24 cellular contexts compared by ENCODE assay signal in the genomic region with DNA sequence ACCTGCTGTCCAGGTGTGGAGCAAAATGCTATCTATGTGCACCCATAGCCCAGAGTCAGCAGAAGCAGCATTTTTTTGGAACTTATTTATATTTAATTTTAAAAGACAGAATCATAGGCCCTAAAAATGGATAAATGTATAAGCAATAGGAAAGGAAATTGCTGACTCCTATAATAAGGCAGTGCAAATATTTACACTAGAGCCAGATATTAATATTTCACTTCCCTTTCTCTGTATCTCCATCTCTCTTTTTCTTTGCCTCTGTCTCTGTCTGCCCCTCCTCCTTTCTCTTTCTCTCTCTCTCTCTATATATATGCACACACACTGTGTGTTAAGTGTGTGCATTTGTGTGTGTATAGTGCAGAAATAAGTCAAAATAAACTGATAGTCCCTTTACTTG.
DNase-seq lines count a peak whose midpoint lies in the region; ATAC-seq, FAIRE-seq and TF ChIP-seq lines count a peak whose summit lies in the region.
"Had no signal": no experiment of that assay in that cellular context is flagged by ENCODE, and none has a peak within 500 bp of the region (broad histone marks: within the 10 kb centered on the region; RNA-seq: fewer than 3 reads in every experiment).

No MANE protein-coding gene starts in this region.

- in situ Hi-C loops in HepG2 (cut with HindIII; ENCODE audit: extremely low pct_ligation_motif_present, low pct_unique_long_range_greater_than_20kb): no loop called here

- no TSS peak for BruUV-seq in HepG2 (replicated peaks; lab: Mats Ljungman, UMichigan)

- H3K79me2 ChIP-seq in HepG2 (ENCODE audit: insufficient read depth, low read length) (no peaks in the 10 kb centered on the region), OCI-LY1 (ENCODE audit: insufficient read depth, low read length) (no peaks in the 10 kb centered on the region)

- H3K4me1 ChIP-seq in HepG2 (ENCODE audit: insufficient read depth, low read length): no peaks in the 10 kb centered on the region
- no peaks in the 10 kb centered on the region for H3K4me1 ChIP-seq in right lobe of liver
- H3K4me1 ChIP-seq in OCI-LY1 (ENCODE audit: insufficient read depth, low read length, severe bottlenecking): peaks cover 96% of the 10 kb centered on the region
- H3K4me1 ChIP-seq in body of pancreas: no peaks in the 10 kb centered on the region
- H3K4me1 ChIP-seq: BLaER1 had no signal

- TF ChIP-seq EP300 in HepG2 (IDR thresholded peaks at IDR 0.05; ENCODE audit: low read depth in 2 of 2, low read length in 2 of 2) (no peak), HepG2 (CRISPR knock-in tag; IDR thresholded peaks at IDR 0.05; ENCODE audit: borderline replicate concordance) (no peak)

- no peak for TF ChIP-seq RAD21 in HepG2 (CRISPR knock-in tag; IDR thresholded peaks at IDR 0.05)

- H3K9me3 ChIP-seq in HepG2 (ENCODE audit: low read length) (peaks cover 29% of the 10 kb centered on the region; the same call in 1 of the 2 replicates), right lobe of liver (no peaks in the 10 kb centered on the region), OCI-LY1 (ENCODE audit: low read length) (no peaks in the 10 kb centered on the region), body of pancreas (no peaks in the 10 kb centered on the region)
- H3K9me3 ChIP-seq: BLaER1 had no signal

- H3K36me3 ChIP-seq in HepG2 (replicated peaks in 1 of 2; ENCODE audit: control insufficient read depth in 1 of 2, insufficient read depth in 2 of 2, low read length in 2 of 2) (no peaks in the 10 kb centered on the region), right lobe of liver (no peaks in the 10 kb centered on the region), OCI-LY1 (ENCODE audit: insufficient read depth, low read length) (no peaks in the 10 kb centered on the region), body of pancreas (replicated peaks in 1 of 2; ENCODE audit: insufficient read depth in 1 of 2, low read depth in 2 of 2) (no peaks in the 10 kb centered on the region)
- H3K36me3 ChIP-seq: BLaER1 had no signal

- H3K27me3 ChIP-seq in HepG2 (ENCODE audit: control insufficient read depth in 1 of 2, insufficient read depth in 2 of 2, low read length in 2 of 2): no peaks in the 10 kb centered on the region
- H3K27me3 ChIP-seq in right lobe of liver: no peaks in the 10 kb centered on the region
- H3K27me3 ChIP-seq in OCI-LY1 (ENCODE audit: insufficient read depth, low read length): no peaks in the 10 kb centered on the region
- no peaks in the 10 kb centered on the region for H3K27me3 ChIP-seq in body of pancreas
- H3K27me3 ChIP-seq: BLaER1 had no signal

- CTCF ChIA-PET in HepG2 (lab: Yijun Ruan, JAX; ENCODE audit: low intra/inter-chr PET ratio, low total read pairs): no interaction called here

- H3K4me3 ChIP-seq in HepG2 (replicated peaks in 1 of 3; ENCODE audit: insufficient read depth in 1 of 3, low read depth in 2 of 3, low read length in 3 of 3) (no peak overlapping the region), right lobe of liver (no peak overlapping the region), OCI-LY1 (ENCODE audit: low read depth, low read length, poor library complexity, severe bottlenecking) (no peak overlapping the region), body of pancreas (no peak overlapping the region)
- H3K4me3 ChIP-seq: BLaER1, GM23338, SK-N-MC had no signal

- no peaks in the 10 kb centered on the region for H3K9me2 ChIP-seq in OCI-LY1 (ENCODE audit: low read depth, low read length)

- FAIRE-seq in HepG2 (lab: Jason Lieb, UNC): no peak
- FAIRE-seq in islet of Langerhans (lab: Jason Lieb, UNC): peak; percentile 30
- FAIRE-seq: D721Med, G401.6, RCC 7860 had no signal

- TF ChIP-seq CTCF in HepG2 (CRISPR knock-in tag; IDR thresholded peaks at IDR 0.05): no peak
- TF ChIP-seq CTCF in right lobe of liver (IDR thresholded peaks at IDR 0.05): no peak
- TF ChIP-seq CTCF in OCI-LY1 (IDR thresholded peaks at IDR 0.05; ENCODE audit: low read length): no peak
- no peak for TF ChIP-seq CTCF in body of pancreas (IDR thresholded peaks at IDR 0.05)

- DNase-seq in HepG2 (ENCODE audit: low spot score) (no peak), right lobe of liver (no peak), body of pancreas (no peak)
- no peak for DNase-seq in activated CD4-positive, alpha-beta T cell treated with anti-CD3 and anti-CD28 coated beads, Interleukin-2, amount 50 U/mL, for 48 hours
- DNase-seq: CD4-positive, alpha-beta T cell; HCEC 1CT; Karpas-422; NCI-H1436; NCI-H1930; NCI-H2107; NCI-H446 treated with DMSO at 0.1 percent for 48 hours; NCI-H526 treated with DMSO at 0.1 percent for 48 hours; SIG-M5; SW 1271 had no signal

- intact Hi-C loops in HepG2 (cut with micrococcal nuclease; ENCODE audit: unreplicated experiment) (no loop called here), right lobe of liver (cut with DNase I) (no loop called here), body of pancreas (cut with DNase I) (no loop called here)

- no peak overlapping the region for H2AFZ ChIP-seq in HepG2 (ENCODE audit: low read length)
- no peak overlapping the region for H2AFZ ChIP-seq in OCI-LY1 (ENCODE audit: low read length)
- H2AFZ ChIP-seq: GM23338 had no signal

- no peak for ATAC-seq in HepG2
- ATAC-seq in right lobe of liver: no peak
- no peak for ATAC-seq in body of pancreas
- no peak for ATAC-seq in HG03378 (IDR thresholded peaks at IDR 0.05; ENCODE audit: unreplicated experiment)
- ATAC-seq: GM23338 had no signal

- no peak overlapping the region for H3K9ac ChIP-seq in HepG2 (ENCODE audit: insufficient read depth, low read depth, low read length)
- H3K9ac ChIP-seq in OCI-LY1 (ENCODE audit: low read length): no peak overlapping the region
- H3K9ac ChIP-seq: BLaER1 had no signal

- TF ChIP-seq POLR2A in HepG2 (IDR thresholded peaks at IDR 0.05; ENCODE audit: insufficient read depth in 1 of 2, low read depth in 2 of 2, low read length in 2 of 2): no peak
- no peak for TF ChIP-seq POLR2A in right lobe of liver (IDR thresholded peaks at IDR 0.05)
- no peak for TF ChIP-seq POLR2A in body of pancreas (IDR thresholded peaks at IDR 0.05)

- POLR2A ChIA-PET in HepG2 (lab: Yijun Ruan, JAX): no interaction called here

- H3K27ac ChIP-seq in HepG2 (ENCODE audit: extremely low read length, insufficient read depth, low read length) (no peak overlapping the region), right lobe of liver (no peak overlapping the region), OCI-LY1 (ENCODE audit: low read depth, low read length, poor library complexity, severe bottlenecking) (peak overlapping the region; percentile 95), body of pancreas (no peak overlapping the region)
- H3K27ac ChIP-seq: BLaER1, HL-60, SK-N-MC had no signal

- no peaks in the 10 kb centered on the region for H3F3A ChIP-seq in OCI-LY1 (ENCODE audit: insufficient read depth, low read length)

- H4K20me1 ChIP-seq in HepG2 (ENCODE audit: insufficient read depth, low read length) (no peaks in the 10 kb centered on the region), OCI-LY1 (ENCODE audit: insufficient read depth, low read length) (no peaks in the 10 kb centered on the region)
- H4K20me1 ChIP-seq: BLaER1 had no signal

- H3K4me2 ChIP-seq in HepG2 (ENCODE audit: low read depth, low read length): no peak overlapping the region
- peak overlapping the region; percentile 15; the same call in 1 of the 2 replicates for H3K4me2 ChIP-seq in OCI-LY1 (ENCODE audit: low read length)
- H3K4me2 ChIP-seq: BLaER1, GM23338 had no signal

TF ChIP-seq in HepG2, 621 proteins besides CTCF, POLR2A, EP300 and RAD21:
- no peak for TF ChIP-seq POLR2AphosphoS2 (IDR thresholded peaks at IDR 0.05; ENCODE audit: low read depth, low read length)
- TF ChIP-seq, protein P1, sequence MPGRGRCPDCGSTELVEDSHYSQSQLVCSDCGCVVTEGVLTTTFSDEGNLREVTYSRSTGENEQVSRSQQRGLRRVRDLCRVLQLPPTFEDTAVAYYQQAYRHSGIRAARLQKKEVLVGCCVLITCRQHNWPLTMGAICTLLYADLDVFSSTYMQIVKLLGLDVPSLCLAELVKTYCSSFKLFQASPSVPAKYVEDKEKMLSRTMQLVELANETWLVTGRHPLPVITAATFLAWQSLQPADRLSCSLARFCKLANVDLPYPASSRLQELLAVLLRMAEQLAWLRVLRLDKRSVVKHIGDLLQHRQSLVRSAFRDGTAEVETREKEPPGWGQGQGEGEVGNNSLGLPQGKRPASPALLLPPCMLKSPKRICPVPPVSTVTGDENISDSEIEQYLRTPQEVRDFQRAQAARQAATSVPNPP (CRISPR knock-in tag; IDR thresholded peaks at IDR 0.05): no peak
- no peak for TF ChIP-seq PAF1 (CRISPR knock-in tag; IDR thresholded peaks at IDR 0.05)
- no peak for TF ChIP-seq ZNF335 (CRISPR knock-in tag; IDR thresholded peaks at IDR 0.05)
- no peak for TF ChIP-seq HDAC1 (CRISPR knock-in tag; IDR thresholded peaks at IDR 0.05)
- TF ChIP-seq MAFF (IDR thresholded peaks at IDR 0.05; ENCODE audit: low read depth, low read length): peak; percentile 13; the same call in 1 of the 2 replicates
- TF ChIP-seq MAFK (conservative IDR thresholded peaks at IDR 0.05 in 1 of 2, IDR thresholded peaks at IDR 0.05 in 1 of 2; ENCODE audit: low read length in 2 of 2): peak; percentile 34 to 67; a peak in 2 of 4 replicates
- TF ChIP-seq RFX3 (CRISPR knock-in tag; IDR thresholded peaks at IDR 0.05): no peak
- TF ChIP-seq RNF2 (conservative IDR thresholded peaks at IDR 0.05; ENCODE audit: low read depth): no peak
